In the genomic region with DNA sequence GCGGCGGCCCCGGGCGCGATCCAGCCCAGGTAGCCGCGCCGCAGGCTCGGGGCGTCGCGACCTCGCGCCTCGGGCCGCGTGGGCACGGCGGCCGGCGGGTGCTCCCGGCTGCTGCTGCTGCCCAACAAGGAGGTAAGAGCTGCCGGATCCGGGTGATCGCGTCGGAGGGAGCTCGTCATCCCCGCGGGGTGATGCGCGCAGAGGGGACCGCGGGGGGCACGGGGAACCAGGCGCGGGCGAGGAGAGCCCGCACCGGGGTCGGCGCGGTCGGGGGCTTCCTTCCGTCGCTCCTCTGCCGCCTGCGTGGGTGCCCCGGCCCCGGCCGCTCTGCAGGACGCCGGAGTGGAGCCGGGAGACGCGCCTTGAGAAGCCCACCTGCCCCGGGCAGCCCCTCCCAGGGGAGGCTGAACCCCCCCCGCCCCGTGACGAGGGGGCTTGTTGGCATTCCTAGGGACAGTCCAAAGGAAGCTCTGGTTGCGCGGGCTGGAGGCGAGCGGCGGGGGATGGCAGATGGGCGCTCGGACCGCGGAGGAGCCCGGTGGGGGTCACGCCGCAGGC, we compare ENCODE assay signal across 8 cellular contexts.
DNase-seq lines count a peak whose midpoint lies in the region; ATAC-seq and TF ChIP-seq lines count a peak whose summit lies in the region.

No MANE protein-coding gene starts in this region.

- DNase-seq in GM06990 (ENCODE audit: extremely low read depth, insufficient read length) (no peak), SK-N-DZ (ENCODE audit: low spot score) (peak; percentile 29), ecto neural progenitor cell (ENCODE audit: low spot score) (peak; percentile 62), NCI-H2227 (lab: John Stamatoyannopoulos, UW; ENCODE audit: unreplicated experiment) (no peak), GM19238 (ENCODE audit: insufficient read length, low spot score) (no peak), NCI-H510A treated with DMSO at 0.1 percent for 48 hours (lab: John Stamatoyannopoulos, UW) (no peak)

- H3K27me3 ChIP-seq in GM06990 (replicated peaks; ENCODE audit: control insufficient read depth, insufficient read depth, low read length) (no peaks in the 10 kb centered on the region), muscle layer of duodenum (ENCODE audit: low read depth, low read length) (no peaks in the 10 kb centered on the region)

- ATAC-seq in HG02623 (IDR thresholded peaks at IDR 0.05; ENCODE audit: unreplicated experiment) = peak; percentile 4

- no peaks in the 10 kb centered on the region for H3K9me3 ChIP-seq in muscle layer of duodenum (ENCODE audit: control insufficient read depth in 1 of 2, low read length in 2 of 2)

- H3K4me3 ChIP-seq in GM06990 (replicated peaks; ENCODE audit: low read depth, low read length) (peak overlapping the region; percentile 88), muscle layer of duodenum (ENCODE audit: low read depth in 1 of 2, low read length in 2 of 2) (peak overlapping the region; percentile 73 to 94)

- no peaks in the 10 kb centered on the region for H3K36me3 ChIP-seq in GM06990 (ENCODE audit: control insufficient read depth, insufficient read depth, low read length)
- H3K36me3 ChIP-seq in muscle layer of duodenum (ENCODE audit: control insufficient read depth in 1 of 2, insufficient read depth in 2 of 2, low read length in 2 of 2) = no peaks in the 10 kb centered on the region

- H3K4me1 ChIP-seq in muscle layer of duodenum (ENCODE audit: control insufficient read depth in 1 of 2, insufficient read depth in 2 of 2, low read length in 2 of 2) = peaks cover 15 to 35% of the 10 kb centered on the region in 2 donors

- TF ChIP-seq CTCF in GM06990 (IDR thresholded peaks at IDR 0.05; ENCODE audit: insufficient read depth, low read length, poor library complexity, severe bottlenecking) = no peak

- peak overlapping the region; percentile 52 for H3K27ac ChIP-seq in muscle layer of duodenum (ENCODE audit: low read length)

Comparison
In these comparisons a context has a peak if more than half of its experiments do, and no peak if none do; other contexts are left out.
1. DNase-seq: peak in SK-N-DZ (single experiment) and ecto neural progenitor cell (single experiment); none in GM06990 (single experiment), NCI-H2227 (single experiment), GM19238 (single experiment) and NCI-H510A treated with DMSO at 0.1 percent for 48 hours (single experiment).